ENCODE assay signal across 9 cellular contexts in the genomic region with DNA sequence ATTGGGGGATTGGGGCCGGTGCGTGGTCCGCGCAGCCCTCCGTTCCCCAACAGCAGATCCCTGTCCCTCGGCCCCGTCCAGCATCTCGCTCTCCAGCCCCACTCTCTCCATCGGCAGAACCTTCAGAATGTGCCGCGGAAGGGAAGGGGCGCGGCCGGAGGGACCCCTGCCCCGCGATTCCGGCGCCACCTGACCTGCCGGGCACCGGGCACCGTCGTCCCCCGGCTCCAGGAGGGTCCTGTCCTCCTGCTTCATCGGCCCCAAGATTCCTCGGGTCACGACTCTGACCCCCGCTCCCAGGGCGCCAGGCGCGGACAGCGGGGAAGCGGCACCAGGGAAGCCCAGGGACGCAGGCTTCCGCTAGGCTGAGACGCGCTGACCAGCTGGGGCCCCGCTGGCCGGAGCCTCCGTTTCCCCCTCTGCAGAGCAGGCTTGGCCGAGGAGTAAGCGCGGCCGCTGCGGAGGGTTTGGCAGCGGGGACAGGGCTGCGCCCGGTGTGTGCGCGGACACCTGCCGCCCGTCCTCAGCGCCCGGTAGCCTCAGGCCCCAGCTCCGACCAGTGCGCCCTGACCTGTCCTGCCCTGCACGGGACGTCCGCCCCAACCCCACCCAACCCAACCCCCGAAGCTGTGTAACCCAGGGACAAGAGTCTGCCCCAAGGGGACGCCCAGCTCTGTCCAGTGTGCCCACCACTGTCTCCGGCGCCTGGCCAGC. TPM values are rescaled to one million over a fixed set of nuclear protein-coding genes. Genes with fewer than 3 reads are reported as not detected.
DNase-seq lines count a peak whose midpoint lies in the region; ATAC-seq and TF ChIP-seq lines count a peak whose summit lies in the region.
"Had no signal": no experiment of that assay in that cellular context is flagged by ENCODE, and none has a peak within 500 bp of the region (broad histone marks: within the 10 kb centered on the region; RNA-seq: fewer than 3 reads in every experiment).

No MANE protein-coding gene starts in this region.

- H3K27ac ChIP-seq in HUES48 (ENCODE audit: low read depth, low read length) (no peak overlapping the region), left lung (no peak overlapping the region), testis (no peak overlapping the region)
- H3K27ac ChIP-seq: HL-60 had no signal

- DNase-seq in ecto neural progenitor cell (ENCODE audit: low spot score) (peak; percentile 53), left lung (peak in 1 of 2 donors; percentile 75), testis (no peak), NCI-H226 (no peak), NCI-H2171 treated with DMSO at 0.1 percent for 48 hours (lab: John Stamatoyannopoulos, UW) (no peak)

- H3K4me3 ChIP-seq in HUES48 (ENCODE audit: low read depth, low read length) = peak overlapping the region; percentile 64
- peak overlapping the region in 1 of 2 donors; percentile 30 for H3K4me3 ChIP-seq in left lung
- H3K4me3 ChIP-seq in testis = peak overlapping the region; percentile 39 to 53

- peak; percentile 24 for ATAC-seq in left lung
- no peak for ATAC-seq in GM21447 (IDR thresholded peaks at IDR 0.05; ENCODE audit: unreplicated experiment)
- no peak for ATAC-seq in GM18519 (IDR thresholded peaks at IDR 0.05; ENCODE audit: low FRiP score, unreplicated experiment)

- no peak for TF ChIP-seq POLR2A in testis (IDR thresholded peaks at IDR 0.05)

- no peak overlapping the region for H3K9ac ChIP-seq in HUES48 (ENCODE audit: low read depth, low read length)

- H3K27me3 ChIP-seq in HUES48 (ENCODE audit: control insufficient read depth, insufficient read depth, low read length) (peaks cover 47% of the 10 kb centered on the region), left lung (peaks cover 7 to 68% of the 10 kb centered on the region in 2 donors), testis (no peaks in the 10 kb centered on the region)

- WGBS in testis, 2 donors = 3 to 16% methylated on average over 6 to 38 of the region's 62 CpGs

- no peak for TF ChIP-seq CTCF in left lung (IDR thresholded peaks at IDR 0.05)
- no peak for TF ChIP-seq CTCF in testis (IDR thresholded peaks at IDR 0.05)

- H3K9me3 ChIP-seq in HUES48 (ENCODE audit: control insufficient read depth, insufficient read depth, low read length) (no peaks in the 10 kb centered on the region), left lung (no peaks in the 10 kb centered on the region), testis (no peaks in the 10 kb centered on the region)

- intact Hi-C loops in left lung (cut with DNase I) = no loop called here
- intact Hi-C loops in testis (cut with DNase I; ENCODE audit: low total_unique reads) = no loop called here

- H3K36me3 ChIP-seq in HUES48 (ENCODE audit: control insufficient read depth, insufficient read depth, low read length) (no peaks in the 10 kb centered on the region), left lung (no peaks in the 10 kb centered on the region), testis (ENCODE audit: low read depth, missing control alignments) (no peaks in the 10 kb centered on the region)

- H3K4me1 ChIP-seq in HUES48 (ENCODE audit: control insufficient read depth, insufficient read depth, low read length) (peaks cover 10% of the 10 kb centered on the region; the same call in 1 of the 2 replicates), left lung (peaks cover 8 to 23% of the 10 kb centered on the region in 2 donors), testis (peaks cover 10% of the 10 kb centered on the region)

RNA-seq across cellular contexts. Expression of a gene that starts 16.8 kb away (rescaled TPM):
- 10 to 100 TPM; 34.9 to 66.5 TPM for total RNA-seq in left lung
- 10 to 100 TPM; 52.0 to 62.7 TPM for total RNA-seq in testis
- polyA plus RNA-seq in testis (ENCODE audit: insufficient read depth, low read depth, low replicate concordance) = 20.2 TPM

RNA-seq across cellular contexts. Expression of a gene that starts 33.3 kb away (rescaled TPM):
- 100 to 1,000 TPM; 125 to 138 TPM for total RNA-seq in left lung
- total RNA-seq in testis = 100 to 1,000 TPM; 224 to 250 TPM
- polyA plus RNA-seq in testis (ENCODE audit: insufficient read depth, low read depth, low replicate concordance) = 200 TPM
